8 cellular contexts compared by ENCODE assay signal in genomic region chr17:136534-136933, GRCh38. TPM values are rescaled to one million over a fixed set of nuclear protein-coding genes. Genes with fewer than 3 reads are reported as not detected.
DNase-seq lines count a peak whose midpoint lies in the region; ATAC-seq and TF ChIP-seq lines count a peak whose summit lies in the region.
"Not testable (repeated sequence)": the region's sequence is repeated elsewhere in the genome, so short reads cannot be mapped to it uniquely, and the experiment has no call there.

No MANE protein-coding gene starts in this region.

- TF ChIP-seq CTCF in BE2C (IDR thresholded peaks at IDR 0.05; ENCODE audit: low read depth, low read length): peak; percentile 11
- not testable (repeated sequence) for TF ChIP-seq CTCF in omental fat pad (IDR thresholded peaks at IDR 0.05)

- not testable (repeated sequence) for H3K36me3 Mint-ChIP-seq in activated naive CD4-positive, alpha-beta T cell treated with anti-CD3 and anti-CD28 coated beads, Interleukin-2, amount 50 U/mL, for 24 hours

- H3K4me1 Mint-ChIP-seq in activated naive CD4-positive, alpha-beta T cell treated with anti-CD3 and anti-CD28 coated beads, Interleukin-2, amount 50 U/mL, for 24 hours: not testable (repeated sequence)

- not testable (repeated sequence) for H3K36me3 ChIP-seq in BE2C

- intact Hi-C loops in head of caudate nucleus (cut with DNase I): not testable (repeated sequence)

- not testable (repeated sequence) for H3K9me3 ChIP-seq in BE2C

- H3K4me1 ChIP-seq in BE2C: not testable (repeated sequence)

- not testable (repeated sequence) for H3K9me3 Mint-ChIP-seq in activated naive CD4-positive, alpha-beta T cell treated with anti-CD3 and anti-CD28 coated beads, Interleukin-2, amount 50 U/mL, for 24 hours

- H3K27me3 ChIP-seq in BE2C: not testable (repeated sequence)

- peak overlapping the region; percentile 51 for H3K4me3 Mint-ChIP-seq in activated naive CD4-positive, alpha-beta T cell treated with anti-CD3 and anti-CD28 coated beads, Interleukin-2, amount 50 U/mL, for 24 hours

- not testable (repeated sequence) for H3K27me3 Mint-ChIP-seq in activated naive CD4-positive, alpha-beta T cell treated with anti-CD3 and anti-CD28 coated beads, Interleukin-2, amount 50 U/mL, for 24 hours

- peak overlapping the region; percentile 59 for H3K27ac Mint-ChIP-seq in activated naive CD4-positive, alpha-beta T cell treated with anti-CD3 and anti-CD28 coated beads, Interleukin-2, amount 50 U/mL, for 24 hours

- ATAC-seq in GM21447 (IDR thresholded peaks at IDR 0.05; ENCODE audit: unreplicated experiment): peak; percentile 77
- ATAC-seq in HG03565 (IDR thresholded peaks at IDR 0.05; ENCODE audit: unreplicated experiment): peak; percentile 37
- peak; percentile 82 for ATAC-seq in omental fat pad (ENCODE audit: low FRiP score)

- not testable (repeated sequence) for H3K4me3 ChIP-seq in BE2C (ENCODE audit: low read depth, low read length)

- DNase-seq in BE2C (peak; percentile 24), head of caudate nucleus (peak in 40 of 42 donors; percentile 32 to 90 (median 73)), omental fat pad (ENCODE audit: low spot score) (peak; percentile 42)
- peak; percentile 67 to 69 for DNase-seq in activated CD4-positive, alpha-beta T cell treated with anti-CD3 and anti-CD28 coated beads for 4 hours
- DNase-seq in stimulated activated CD8-positive, alpha-beta memory T cell treated with anti-CD3 and anti-CD28 coated beads, Interleukin-15, amount 100 ng/mL, for 1 hour (ENCODE audit: low read depth): peak; percentile 62

RNA-seq across cellular contexts. Expression of gene SCGB1C2, which starts 0.8 kb away (rescaled TPM):
- not detected for polyA plus RNA-seq in BE2C (2012; ENCODE audit: insufficient read depth, insufficient read length, low read depth)
- total RNA-seq in omental fat pad: not detected

RNA-seq across cellular contexts. Expression of gene DOC2B, which starts 44.9 kb away (rescaled TPM):
- 4.0 TPM for polyA plus RNA-seq in BE2C (2012; ENCODE audit: insufficient read depth, insufficient read length, low read depth)
- total RNA-seq in omental fat pad: 10 to 100 TPM in 2 of 4 donors, 1 to 10 TPM in 2; 4.9 to 41.9 (median 19.3) TPM
